In genomic region chr1:18651727-18652126, GRCh38 we compare ENCODE assay signal across 30 cellular contexts. TPM values are rescaled to one million over a fixed set of nuclear protein-coding genes. Genes with fewer than 3 reads are reported as not detected.
A peak's percentile ranks its signal among the peaks of the same experiment; 100 is the strongest.
DNase-seq lines count a peak whose midpoint lies in the region; ATAC-seq and TF ChIP-seq lines count a peak whose summit lies in the region.
"Had no signal": no experiment of that assay in that cellular context is flagged by ENCODE, and none has a peak within 500 bp of the region (broad histone marks: within the 10 kb centered on the region; RNA-seq: fewer than 3 reads in every experiment).

No MANE protein-coding gene starts in this region.

- ATAC-seq in activated T-cell treated with anti-CD3 and anti-CD28 coated beads, Interleukin-2, amount 50 U/mL, for 4 hours: no peak
- ATAC-seq in GM23338 (peak; percentile 28), T-helper 17 cell (peak; percentile 37), HG02938 (IDR thresholded peaks at IDR 0.05; ENCODE audit: unreplicated experiment) (no peak), HG03097 (IDR thresholded peaks at IDR 0.05; ENCODE audit: low FRiP score, unreplicated experiment) (no peak)
- ATAC-seq: left ventricle myocardium superior; natural killer cell treated with Interleukin-12 subunit alpha and Interleukin-12 subunit beta and Interleukin-15 and Interleukin-18, amount 100 ng/mL, for 72 hours; pancreas; PC-3 had no signal

- H4K20me1 ChIP-seq in GM23338 (replicated peaks; ENCODE audit: insufficient read depth): no peaks in the 10 kb centered on the region; the same call in 1 of the 2 replicates
- H4K20me1 ChIP-seq in neural progenitor cell (ENCODE audit: low read depth): peaks cover 94% of the 10 kb centered on the region

- peak overlapping the region; percentile 24 for H3K4me3 Mint-ChIP-seq in activated T-cell treated with anti-CD3 and anti-CD28 coated beads, Interleukin-2, amount 50 U/mL, for 4 hours
- peak overlapping the region; percentile 31; the same call in 1 of the 3 replicates for H3K4me3 Mint-ChIP-seq in GM23338
- no peak overlapping the region for H3K4me3 Mint-ChIP-seq in T-helper 17 cell
- H3K4me3 Mint-ChIP-seq in neural progenitor cell: no peak overlapping the region
- H3K4me3 Mint-ChIP-seq: mesothelial cell of epicardium; natural killer cell treated with Interleukin-12 subunit alpha and Interleukin-12 subunit beta and Interleukin-15 and Interleukin-18, amount 100 ng/mL, for 72 hours had no signal

- H3K36me3 Mint-ChIP-seq in activated T-cell treated with anti-CD3 and anti-CD28 coated beads, Interleukin-2, amount 50 U/mL, for 4 hours (ENCODE audit: insufficient read depth): no peaks in the 10 kb centered on the region
- peaks cover 3% of the 10 kb centered on the region; the same call in 1 of the 3 replicates for H3K36me3 Mint-ChIP-seq in GM23338 (ENCODE audit: low read depth)
- H3K36me3 Mint-ChIP-seq in T-helper 17 cell (ENCODE audit: low read depth): peaks cover 6% of the 10 kb centered on the region
- no peaks in the 10 kb centered on the region for H3K36me3 Mint-ChIP-seq in neural progenitor cell
- H3K36me3 Mint-ChIP-seq: mesothelial cell of epicardium; natural killer cell treated with Interleukin-12 subunit alpha and Interleukin-12 subunit beta and Interleukin-15 and Interleukin-18, amount 100 ng/mL, for 72 hours had no signal

- H2AFZ ChIP-seq in GM23338: no peak overlapping the region
- no peak overlapping the region for H2AFZ ChIP-seq in neural progenitor cell (replicated peaks)

- H3K4me1 ChIP-seq in GM23338 (ENCODE audit: insufficient read depth) (peaks cover 77% of the 10 kb centered on the region), neural progenitor cell (peaks cover 53% of the 10 kb centered on the region)

- peaks cover 37% of the 10 kb centered on the region for H3K4me1 Mint-ChIP-seq in activated T-cell treated with anti-CD3 and anti-CD28 coated beads, Interleukin-2, amount 50 U/mL, for 4 hours (ENCODE audit: low read depth)
- peaks cover 79% of the 10 kb centered on the region for H3K4me1 Mint-ChIP-seq in GM23338
- peaks cover 10% of the 10 kb centered on the region for H3K4me1 Mint-ChIP-seq in T-helper 17 cell
- peaks cover 79% of the 10 kb centered on the region for H3K4me1 Mint-ChIP-seq in neural progenitor cell
- H3K4me1 Mint-ChIP-seq: mesothelial cell of epicardium had no signal

- peak overlapping the region; percentile 83; the same call in 1 of the 2 replicates for H3K4me2 ChIP-seq in GM23338
- H3K4me2 ChIP-seq in neural progenitor cell: no peak overlapping the region
- H3K4me2 ChIP-seq: smooth muscle cell had no signal

- H3K27me3 ChIP-seq in GM23338 (ENCODE audit: insufficient read depth) (peaks cover 89% of the 10 kb centered on the region), neural progenitor cell (peaks cover 100% of the 10 kb centered on the region)

- no peaks in the 10 kb centered on the region; the same call in 1 of the 2 replicates for H3K36me3 ChIP-seq in GM23338 (ENCODE audit: insufficient read depth)
- H3K36me3 ChIP-seq in neural progenitor cell: no peaks in the 10 kb centered on the region
- H3K36me3 ChIP-seq: cardiac muscle cell, esophagus squamous epithelium, pancreas had no signal

- H3K79me2 ChIP-seq in GM23338 (replicated peaks; ENCODE audit: insufficient read depth): no peaks in the 10 kb centered on the region
- no peaks in the 10 kb centered on the region for H3K79me2 ChIP-seq in neural progenitor cell (ENCODE audit: low read depth)

- H3K27ac ChIP-seq in GM23338 (ENCODE audit: low read depth): 0 out of 2 replicates have a peak overlapping the region, but pooled peaks have one; percentile 84
- no peak overlapping the region for H3K27ac ChIP-seq in neural progenitor cell
- H3K27ac ChIP-seq: cardiac muscle cell, esophagus squamous epithelium, pancreas had no signal

- H3K27ac Mint-ChIP-seq in GM23338: peak overlapping the region; percentile 58; the same call in 1 of the 2 replicates
- no peak overlapping the region for H3K27ac Mint-ChIP-seq in T-helper 17 cell
- no peak overlapping the region for H3K27ac Mint-ChIP-seq in neural progenitor cell
- H3K27ac Mint-ChIP-seq: mesothelial cell of epicardium; natural killer cell treated with Interleukin-12 subunit alpha and Interleukin-12 subunit beta and Interleukin-15 and Interleukin-18, amount 100 ng/mL, for 72 hours had no signal

- no peaks in the 10 kb centered on the region for H3K9me3 ChIP-seq in T-helper 17 cell (ENCODE audit: control insufficient read depth, low read length, poor library complexity, severe bottlenecking)
- H3K9me3 ChIP-seq in neural progenitor cell (ENCODE audit: low read depth): no peaks in the 10 kb centered on the region
- H3K9me3 ChIP-seq: esophagus squamous epithelium, pancreas had no signal

- peaks cover 63% of the 10 kb centered on the region for H3K27me3 Mint-ChIP-seq in activated T-cell treated with anti-CD3 and anti-CD28 coated beads, Interleukin-2, amount 50 U/mL, for 4 hours (ENCODE audit: low read depth)
- H3K27me3 Mint-ChIP-seq in GM23338 (ENCODE audit: insufficient read depth, low read depth, poor library complexity) (peaks cover 87% of the 10 kb centered on the region), T-helper 17 cell (peaks cover 66% of the 10 kb centered on the region), neural progenitor cell (ENCODE audit: insufficient read depth, low read depth) (peaks cover 39% of the 10 kb centered on the region)

- H3K4me3 ChIP-seq in GM23338 (peak overlapping the region; percentile 42; the same call in 1 of the 2 replicates), neural progenitor cell (no peak overlapping the region)
- H3K4me3 ChIP-seq: cardiac muscle cell, esophagus squamous epithelium, pancreas, smooth muscle cell had no signal

- no peak overlapping the region for H3K9ac ChIP-seq in neural progenitor cell

- no peaks in the 10 kb centered on the region for H3K9me3 Mint-ChIP-seq in activated T-cell treated with anti-CD3 and anti-CD28 coated beads, Interleukin-2, amount 50 U/mL, for 4 hours
- H3K9me3 Mint-ChIP-seq in GM23338 (peaks cover 9% of the 10 kb centered on the region; the same call in 2 of the 3 replicates), neural progenitor cell (no peaks in the 10 kb centered on the region)
- H3K9me3 Mint-ChIP-seq: mesothelial cell of epicardium; natural killer cell treated with Interleukin-12 subunit alpha and Interleukin-12 subunit beta and Interleukin-15 and Interleukin-18, amount 100 ng/mL, for 72 hours had no signal

- no peaks in the 10 kb centered on the region for H3K9me2 ChIP-seq in GM23338 (ENCODE audit: insufficient read depth)

- no peak for DNase-seq in activated T-cell treated with anti-CD3 and anti-CD28 coated beads, Interleukin-2, amount 50 U/mL, for 4 hours
- DNase-seq in activated T-cell treated with anti-CD3 and anti-CD28 coated beads for 4 hours (no peak), GM23338 (ENCODE audit: low spot score) (peak; percentile 89), T-helper 17 cell (no peak), neural progenitor cell (ENCODE audit: low spot score) (peak; percentile 69)
- DNase-seq: activated T-cell treated with anti-CD3 and anti-CD28 coated beads, Interleukin-2, amount 50 U/mL, for 1 hour; aorta; C1 segment of cervical spinal cord; cortex of kidney; esophagus squamous epithelium; GOT3; Karpas-422; left ventricle myocardium superior; NCI-H187 treated with DMSO at 0.1 percent for 48 hours; NCI-H345; NCI-H82; pancreas; PC-3; Right ventricle myocardium superior; stimulated activated CD4-positive, alpha-beta T cell treated with anti-CD3 and anti-CD28 coated beads, Interleukin-2, amount 100 ng/mL, for 24 hours; substantia nigra; T1000 had no signal

- TF ChIP-seq CTCF in GM23338 (conservative IDR thresholded peaks at IDR 0.05; ENCODE audit: low read depth in 2 of 2) (no peak), neural progenitor cell (IDR thresholded peaks at IDR 0.05) (no peak)

- H3F3A ChIP-seq in GM23338 (replicated peaks; ENCODE audit: low read depth) (peaks cover 19% of the 10 kb centered on the region), neural progenitor cell (ENCODE audit: low read depth) (peaks cover 78% of the 10 kb centered on the region)

TF ChIP-seq in GM23338, 12 proteins besides CTCF, POLR2A, EP300 and RAD21 (continues in another document):
- TF ChIP-seq EZH2phosphoT487 (IDR thresholded peaks at IDR 0.05; ENCODE audit: unreplicated experiment): no peak
- peak; percentile 68 for TF ChIP-seq NANOG (IDR thresholded peaks at IDR 0.05; ENCODE audit: borderline replicate concordance)
- no peak for TF ChIP-seq ETS1 (IDR thresholded peaks at IDR 0.05)
- TF ChIP-seq ZNF114 (CRISPR knock-in tag; IDR thresholded peaks at IDR 0.05): no peak
- TF ChIP-seq STAT1 (IDR thresholded peaks at IDR 0.05; ENCODE audit: unreplicated experiment): no peak
- no peak for TF ChIP-seq CREB1 (CRISPR knock-in tag; IDR thresholded peaks at IDR 0.05; ENCODE audit: low read depth)
- no peak for TF ChIP-seq ZNF331 (CRISPR knock-in tag; IDR thresholded peaks at IDR 0.05; ENCODE audit: low read depth)

RNA-seq across cellular contexts. Expression of gene PAX7, which starts 21.1 kb away (rescaled TPM):
- not detected for total RNA-seq in activated T-cell treated with anti-CD3 and anti-CD28 coated beads, Interleukin-2, amount 50 U/mL, for 4 hours
- total RNA-seq in GM23338 (2014; rRNA removed; shearing (Covaris generic)): 0.03 TPM in 1 of 2 replicates, not detected in the other
- not detected in 2 replicates for polyA plus RNA-seq in GM23338 (2016; fragmentation: Nextera tagmentation; extraction: Ambion mirVana)
- total RNA-seq in T-helper 17 cell (not detected), neural progenitor cell (ENCODE audit: low replicate concordance) (0.06 and 0.46 TPM in 2 replicates)
- total RNA-seq: aorta; cardiac muscle cell; esophagus squamous epithelium; G401; left ventricle myocardium superior; mesothelial cell of epicardium; natural killer cell treated with Interleukin-12 subunit alpha and Interleukin-12 subunit beta and Interleukin-15 and Interleukin-18, amount 100 ng/mL, for 72 hours; pancreas; PC-3; Right ventricle myocardium superior; smooth muscle cell had no signal
- polyA plus RNA-seq: AG04450, aorta, cardiac muscle cell, pancreas, smooth muscle cell had no signal

Comparison
In these comparisons a context has a peak if more than half of its experiments do, and no peak if none do; other contexts are left out.
1. ATAC-seq: peak in GM23338 (single experiment) and T-helper 17 cell (single experiment); none in activated T-cell treated with anti-CD3 and anti-CD28 coated beads, Interleukin-2, amount 50 U/mL, for 4 hours (0 of 2), HG02938 (single experiment) and HG03097 (single experiment).
2. DNase-seq: peak in GM23338 (single experiment) and neural progenitor cell (single experiment); none in activated T-cell treated with anti-CD3 and anti-CD28 coated beads, Interleukin-2, amount 50 U/mL, for 4 hours (single experiment), activated T-cell treated with anti-CD3 and anti-CD28 coated beads for 4 hours (single experiment) and T-helper 17 cell (0 of 3).
3. H3K4me3 Mint-ChIP-seq: peak in activated T-cell treated with anti-CD3 and anti-CD28 coated beads, Interleukin-2, amount 50 U/mL, for 4 hours (single experiment) and GM23338 (single experiment); none in T-helper 17 cell (single experiment) and neural progenitor cell (single experiment).